In the genomic region with DNA sequence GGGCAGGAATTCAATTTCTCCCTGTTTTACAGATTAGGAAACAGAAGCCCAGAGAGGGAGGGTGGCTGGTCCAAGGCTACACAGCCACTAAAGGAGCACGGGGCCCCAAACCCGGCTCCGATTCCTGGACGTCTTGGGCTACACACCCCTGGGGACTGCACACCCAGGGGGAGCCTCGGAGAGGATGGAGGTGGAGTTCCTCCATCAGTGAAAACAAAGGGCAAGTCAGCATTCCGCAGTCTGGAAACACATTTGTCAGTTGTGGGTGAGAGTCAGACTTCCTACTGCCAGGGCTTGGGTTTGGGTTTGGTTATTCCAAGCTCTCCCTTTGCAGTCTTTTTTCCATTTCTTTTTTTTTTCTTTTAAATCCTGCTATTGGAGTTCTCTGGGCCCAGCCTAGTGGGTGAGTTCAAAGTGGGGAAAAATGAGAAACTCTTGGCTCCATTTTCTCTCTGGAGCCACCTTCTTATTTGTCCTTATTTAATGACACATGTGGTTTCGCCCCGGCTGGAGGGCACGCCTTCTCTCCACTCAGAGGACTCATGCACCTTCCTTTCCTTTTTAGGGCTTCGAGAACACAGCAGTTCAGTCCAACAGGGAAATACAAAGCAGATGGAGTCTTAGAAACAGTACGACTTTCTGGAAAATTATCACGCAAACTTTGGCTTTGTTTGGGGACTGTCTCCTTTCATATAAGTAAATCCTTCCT, we compare ENCODE assay signal across 18 cellular contexts. TPM values are rescaled to one million over a fixed set of nuclear protein-coding genes. Genes with fewer than 3 reads are reported as not detected.
A peak's percentile ranks its signal among the peaks of the same experiment; 100 is the strongest.
DNase-seq lines count a peak whose midpoint lies in the region; ATAC-seq and TF ChIP-seq lines count a peak whose summit lies in the region.
"Had no signal": no experiment of that assay in that cellular context is flagged by ENCODE, and none has a peak within 500 bp of the region (broad histone marks: within the 10 kb centered on the region; RNA-seq: fewer than 3 reads in every experiment).

No MANE protein-coding gene starts in this region.

- no peaks in the 10 kb centered on the region for H3K79me2 ChIP-seq in osteoblast (ENCODE audit: insufficient read depth, low read length)

- H3K27me3 ChIP-seq in left ventricle myocardium inferior (ENCODE audit: low read depth) (no peaks in the 10 kb centered on the region), osteoblast (ENCODE audit: insufficient read depth, low read length) (no peaks in the 10 kb centered on the region), vagina (no peaks in the 10 kb centered on the region)

- H4K20me1 ChIP-seq in osteoblast (ENCODE audit: insufficient read depth, low read length) = no peaks in the 10 kb centered on the region

- TF ChIP-seq POLR2A in vagina (IDR thresholded peaks at IDR 0.05) = no peak

- H3K4me1 ChIP-seq in left ventricle myocardium inferior (peaks cover 47% of the 10 kb centered on the region), osteoblast (ENCODE audit: insufficient read depth, low read length) (no peaks in the 10 kb centered on the region), vagina (peaks cover 6% of the 10 kb centered on the region)
- H3K4me1 ChIP-seq: A549, Caco-2 had no signal

- ATAC-seq in left cardiac atrium = no peak
- ATAC-seq in HG03097 (IDR thresholded peaks at IDR 0.05; ENCODE audit: low FRiP score, unreplicated experiment) = no peak
- ATAC-seq: A549; esophagus mucosa; stimulated activated naive B cell treated with anti-CD40 and anti-IgM and Interleukin-4, amounts not matched to agents 10 μg/mL and 1 μg/mL and 100 μg/mL, for 72 hours had no signal

- TF ChIP-seq CTCF in left ventricle myocardium inferior (IDR thresholded peaks at IDR 0.05; ENCODE audit: borderline replicate concordance) (no peak), osteoblast (IDR thresholded peaks at IDR 0.05; ENCODE audit: extremely low read depth, low read depth, low read length) (no peak), vagina (IDR thresholded peaks at IDR 0.05) (no peak)

- no peak overlapping the region for H2AFZ ChIP-seq in osteoblast (ENCODE audit: low read length)

- H3K4me3 ChIP-seq in left ventricle myocardium inferior (no peak overlapping the region), osteoblast (ENCODE audit: insufficient read depth, low read length) (no peak overlapping the region), vagina (no peak overlapping the region)
- H3K4me3 ChIP-seq: A549 had no signal

- DNase-seq in left ventricle myocardium inferior = no peak
- no peak for DNase-seq in left cardiac atrium
- DNase-seq in fibroblast of the conjunctiva (ENCODE audit: low read depth) = peak; percentile 36
- peak; percentile 80 for DNase-seq in osteoblast (ENCODE audit: insufficient read length, low spot score, missing footprints)
- no peak for DNase-seq in vagina (ENCODE audit: extremely low spot score in 2 of 2)
- no peak for DNase-seq in caudate nucleus (lab: John Stamatoyannopoulos, UW)
- DNase-seq in stimulated activated CD4-positive, alpha-beta T cell treated with anti-CD3 and anti-CD28 coated beads, Interleukin-15, amount 100 ng/mL, for 24 hours = no peak
- DNase-seq: activated CD4-positive, alpha-beta T cell treated with anti-CD3 and anti-CD28 coated beads for 4 hours; activated naive CD8-positive, alpha-beta T cell treated with anti-CD3 and anti-CD28 coated beads, Interleukin-2, amount 10 ng/mL, durations not matched to agents 7 days and 5 days; activated T-cell treated with anti-CD3 and anti-CD28 coated beads, Interleukin-2, amount 50 U/mL, for 1 hour; Caco-2; HCEC 1CT; midbrain; NCI-H524 treated with DMSO at 0.1 percent for 48 hours; stimulated activated naive B cell treated with anti-CD40 and anti-IgM and Interleukin-4, amounts not matched to agents 10 μg/mL and 1 μg/mL and 100 μg/mL, for 72 hours had no signal

- H3K36me3 ChIP-seq in left ventricle myocardium inferior = peaks cover 22% of the 10 kb centered on the region
- no peaks in the 10 kb centered on the region for H3K36me3 ChIP-seq in osteoblast (ENCODE audit: insufficient read depth, low read length)
- no peaks in the 10 kb centered on the region for H3K36me3 ChIP-seq in vagina

- no peaks in the 10 kb centered on the region for H3K9me3 ChIP-seq in left ventricle myocardium inferior (replicated peaks)
- H3K9me3 ChIP-seq in osteoblast (ENCODE audit: low read depth, low read length) = no peaks in the 10 kb centered on the region
- H3K9me3 ChIP-seq in vagina = no peaks in the 10 kb centered on the region
- H3K9me3 ChIP-seq: A549, Caco-2 had no signal

- H3K27ac ChIP-seq in left ventricle myocardium inferior (replicated peaks) (peak overlapping the region; percentile 65), osteoblast (ENCODE audit: low read depth, low read length) (no peak overlapping the region), vagina (peak overlapping the region; percentile 79), caudate nucleus (ENCODE audit: low read depth, low read length) (no peak overlapping the region)
- H3K27ac ChIP-seq: A549 had no signal

- no peak overlapping the region for H3K4me2 ChIP-seq in osteoblast (ENCODE audit: insufficient read depth, low read length)
- H3K4me2 ChIP-seq: A549 had no signal

- intact Hi-C loops in left ventricle myocardium inferior (cut with micrococcal nuclease) = no loop called here
- intact Hi-C loops in left cardiac atrium (cut with DNase I) = no loop called here
- intact Hi-C loops in vagina (cut with DNase I) = no loop called here

RNA-seq across cellular contexts. Expression of a gene that starts 59.8 kb away (rescaled TPM):
- total RNA-seq in left ventricle myocardium inferior = 253 TPM
- total RNA-seq in left cardiac atrium = 100 to 1,000 TPM; 244 to 352 TPM
- total RNA-seq in osteoblast = 0.59 and 0.72 TPM in 2 replicates
- 243 TPM for total RNA-seq in vagina

Comparison
In these comparisons a context has a peak if more than half of its experiments do, and no peak if none do; other contexts are left out.
1. DNase-seq: peak in fibroblast of the conjunctiva (single experiment) and osteoblast (single experiment); none in left ventricle myocardium inferior (single experiment), left cardiac atrium (single experiment), vagina (0 of 2), caudate nucleus (0 of 61) and stimulated activated CD4-positive, alpha-beta T cell treated with anti-CD3 and anti-CD28 coated beads, Interleukin-15, amount 100 ng/mL, for 24 hours (single experiment).
2. H3K27ac ChIP-seq: peak in left ventricle myocardium inferior (single experiment) and vagina (single experiment); none in osteoblast (single experiment) and caudate nucleus (single experiment).
3. RNA of a gene that starts 59.8 kb away (total RNA-seq): 244 to 352 TPM in left cardiac atrium, 253 TPM in left ventricle myocardium inferior (single experiment) and 243 TPM in vagina (single experiment); 0.59 to 0.72 TPM in osteoblast; every median in the first group is over 100 times any median in the second.